Comparison of ENCODE assay signal across 1 cellular context in genomic region chr4:74365761-74366160, GRCh38.
TF ChIP-seq lines count a peak whose summit lies in the region.

No MANE protein-coding gene starts in this region.

TF ChIP-seq in HepG2, 621 proteins besides CTCF, POLR2A, EP300 and RAD21:
- TF ChIP-seq YY1 (IDR thresholded peaks at IDR 0.05; ENCODE audit: insufficient read depth, insufficient replicate concordance, low read depth, low read length) (no peak), FOXO4 (CRISPR knock-in tag; conservative IDR thresholded peaks at IDR 0.05) (no peak)
